ENCODE assay signal across 8 cellular contexts in the genomic region with DNA sequence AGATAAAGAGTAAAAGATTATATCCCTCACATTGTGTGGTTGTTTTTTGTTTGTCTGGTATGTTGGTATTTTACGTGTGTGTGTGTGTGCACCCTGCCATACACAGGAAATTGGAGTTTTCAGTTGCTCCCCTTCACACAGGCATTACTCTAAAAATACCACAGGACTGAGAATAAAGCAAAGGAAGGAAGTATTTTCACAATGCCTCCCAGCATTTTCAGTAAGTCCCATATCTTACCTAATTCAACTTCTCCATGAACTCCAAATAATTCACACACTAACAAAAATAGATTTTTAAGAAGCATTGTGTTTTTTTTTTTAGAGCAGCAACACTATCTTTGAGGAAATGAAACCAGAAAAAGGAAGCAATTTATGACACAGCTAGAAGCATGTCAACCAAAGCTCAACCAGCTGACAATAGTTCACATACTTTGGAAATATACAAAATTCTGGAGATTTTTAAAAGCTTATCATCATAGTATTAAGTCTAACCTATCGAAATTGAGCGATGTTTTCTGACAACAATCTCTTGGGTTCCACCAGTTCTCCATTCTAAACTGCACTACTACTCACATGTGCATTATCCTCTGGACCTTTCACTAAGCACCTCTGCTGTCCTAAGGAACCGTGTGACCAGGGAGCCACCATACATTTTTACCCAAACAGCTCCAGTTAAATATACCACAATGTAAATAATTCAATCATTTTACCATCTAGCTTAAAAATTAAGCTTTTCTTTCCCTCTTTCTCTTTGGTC. TPM values are rescaled to one million over a fixed set of nuclear protein-coding genes. Genes with fewer than 3 reads are reported as not detected.
A peak's percentile ranks its signal among the peaks of the same experiment; 100 is the strongest.
DNase-seq lines count a peak whose midpoint lies in the region; ATAC-seq and TF ChIP-seq lines count a peak whose summit lies in the region.

No MANE protein-coding gene starts in this region.

- peak overlapping the region; percentile 97 for H3K27ac Mint-ChIP-seq in activated CD4-positive, alpha-beta T cell treated with anti-CD3 and anti-CD28 coated beads, Interleukin-2, amount 10 ng/mL, durations not matched to agents 7 days and 5 days
- H3K27ac Mint-ChIP-seq in stimulated activated naive B cell treated with anti-CD40 and anti-IgM and Interleukin-4, amounts not matched to agents 10 μg/mL and 1 μg/mL and 100 μg/mL, for 72 hours = peak overlapping the region; percentile 94

- no peak for TF ChIP-seq CTCF in fibroblast of pulmonary artery (IDR thresholded peaks at IDR 0.05; ENCODE audit: low read length, missing control alignments)

- POLR2A ChIA-PET in activated CD4-positive, alpha-beta T cell treated with anti-CD3 and anti-CD28 coated beads, Interleukin-2, amount 10 ng/mL, durations not matched to agents 7 days and 5 days (lab: Charles Lee) = interaction anchor here (0.6 kb wide), 1 partner anchor 38 kb away, joined by 3 read pairs; no protein-coding TSS in a partner anchor

- H3K4me3 Mint-ChIP-seq in activated CD4-positive, alpha-beta T cell treated with anti-CD3 and anti-CD28 coated beads, Interleukin-2, amount 10 ng/mL, durations not matched to agents 7 days and 5 days = peak overlapping the region; percentile 96
- H3K4me3 Mint-ChIP-seq in stimulated activated naive B cell treated with anti-CD40 and anti-IgM and Interleukin-4, amounts not matched to agents 10 μg/mL and 1 μg/mL and 100 μg/mL, for 72 hours = peak overlapping the region; percentile 94 to 95

- H3K36me3 Mint-ChIP-seq in activated CD4-positive, alpha-beta T cell treated with anti-CD3 and anti-CD28 coated beads, Interleukin-2, amount 10 ng/mL, durations not matched to agents 7 days and 5 days (ENCODE audit: low read depth) = peaks cover 10% of the 10 kb centered on the region
- H3K36me3 Mint-ChIP-seq in stimulated activated naive B cell treated with anti-CD40 and anti-IgM and Interleukin-4, amounts not matched to agents 10 μg/mL and 1 μg/mL and 100 μg/mL, for 72 hours = peaks cover 17 to 30% of the 10 kb centered on the region in 2 donors

- peaks cover 61% of the 10 kb centered on the region for H3K4me1 Mint-ChIP-seq in activated CD4-positive, alpha-beta T cell treated with anti-CD3 and anti-CD28 coated beads, Interleukin-2, amount 10 ng/mL, durations not matched to agents 7 days and 5 days
- peaks cover 50 to 78% of the 10 kb centered on the region in 2 donors for H3K4me1 Mint-ChIP-seq in stimulated activated naive B cell treated with anti-CD40 and anti-IgM and Interleukin-4, amounts not matched to agents 10 μg/mL and 1 μg/mL and 100 μg/mL, for 72 hours

- H3K4me3 ChIP-seq in fibroblast of pulmonary artery (replicated peaks; ENCODE audit: low read depth, low read length) = peak overlapping the region; percentile 86

- DNase-seq in activated CD4-positive, alpha-beta T cell treated with anti-CD3 and anti-CD28 coated beads, Interleukin-2, amount 10 ng/mL, durations not matched to agents 7 days and 5 days = peak; percentile 24
- no peak for DNase-seq in activated CD4-positive, alpha-beta T cell treated with anti-CD3 and anti-CD28 coated beads, Interleukin-2, amount 50 U/mL, for 1 hour
- DNase-seq in SKM-1 (lab: John Stamatoyannopoulos, UW; ENCODE audit: unreplicated experiment) (peak; percentile 88), fibroblast of pulmonary artery (ENCODE audit: low read depth) (peak; percentile 83)
- no peak for DNase-seq in stimulated activated naive B cell treated with anti-CD40 and anti-IgM and Interleukin-4, amounts not matched to agents 10 μg/mL and 1 μg/mL and 100 μg/mL, for 72 hours
- DNase-seq in stimulated activated naive CD4-positive, alpha-beta T cell treated with Interleukin-2 at 50 U/mL for 16 hours (lab: John Stamatoyannopoulos, UW) = no peak

- no peaks in the 10 kb centered on the region for H3K9me3 Mint-ChIP-seq in activated CD4-positive, alpha-beta T cell treated with anti-CD3 and anti-CD28 coated beads, Interleukin-2, amount 10 ng/mL, durations not matched to agents 7 days and 5 days
- no peaks in the 10 kb centered on the region for H3K9me3 Mint-ChIP-seq in stimulated activated naive B cell treated with anti-CD40 and anti-IgM and Interleukin-4, amounts not matched to agents 10 μg/mL and 1 μg/mL and 100 μg/mL, for 72 hours

- no peaks in the 10 kb centered on the region for H3K27me3 Mint-ChIP-seq in activated CD4-positive, alpha-beta T cell treated with anti-CD3 and anti-CD28 coated beads, Interleukin-2, amount 10 ng/mL, durations not matched to agents 7 days and 5 days
- H3K27me3 Mint-ChIP-seq in stimulated activated naive B cell treated with anti-CD40 and anti-IgM and Interleukin-4, amounts not matched to agents 10 μg/mL and 1 μg/mL and 100 μg/mL, for 72 hours = no peaks in the 10 kb centered on the region

- ATAC-seq in HG02973 (IDR thresholded peaks at IDR 0.05; ENCODE audit: unreplicated experiment) = peak; percentile 44
- peak; percentile 58 to 61 for ATAC-seq in stimulated activated naive B cell treated with anti-CD40 and anti-IgM and Interleukin-4, amounts not matched to agents 10 μg/mL and 1 μg/mL and 100 μg/mL, for 72 hours (replicated peaks)
- ATAC-seq in esophagus mucosa = no peak

- CTCF ChIA-PET in activated CD4-positive, alpha-beta T cell treated with anti-CD3 and anti-CD28 coated beads, Interleukin-2, amount 10 ng/mL, durations not matched to agents 7 days and 5 days (lab: Charles Lee) = interaction anchor here (0.6 to 5.8 kb wide), 5 partner anchors 16 to 367 kb away, joined by 3 to 26 read pairs (median 3); partner anchors contain the start of gene LYRM2

RNA-seq across cellular contexts. Expression of gene UBE2J1, which starts 2.1 kb away (rescaled TPM):
- 10 to 100 TPM; 25.9 to 30.9 TPM for total RNA-seq in activated CD4-positive, alpha-beta T cell treated with anti-CD3 and anti-CD28 coated beads, Interleukin-2, amount 10 ng/mL, durations not matched to agents 7 days and 5 days
- total RNA-seq in esophagus mucosa = 22.6 TPM

RNA-seq across cellular contexts. Expression of gene GABRR2, which starts 35.4 kb away (rescaled TPM):
- total RNA-seq in activated CD4-positive, alpha-beta T cell treated with anti-CD3 and anti-CD28 coated beads, Interleukin-2, amount 10 ng/mL, durations not matched to agents 7 days and 5 days = under 1 TPM; 0.30 to 0.77 TPM
- total RNA-seq in esophagus mucosa = not detected

Comparison
In these comparisons a context has a peak if more than half of its experiments do, and no peak if none do; other contexts are left out.
1. DNase-seq: peak in activated CD4-positive, alpha-beta T cell treated with anti-CD3 and anti-CD28 coated beads, Interleukin-2, amount 10 ng/mL, durations not matched to agents 7 days and 5 days (single experiment), SKM-1 (single experiment) and fibroblast of pulmonary artery (single experiment); none in activated CD4-positive, alpha-beta T cell treated with anti-CD3 and anti-CD28 coated beads, Interleukin-2, amount 50 U/mL, for 1 hour (single experiment), stimulated activated naive B cell treated with anti-CD40 and anti-IgM and Interleukin-4, amounts not matched to agents 10 μg/mL and 1 μg/mL and 100 μg/mL, for 72 hours (single experiment) and stimulated activated naive CD4-positive, alpha-beta T cell treated with Interleukin-2 at 50 U/mL for 16 hours (single experiment).